8 cellular contexts compared by ENCODE assay signal in the genomic region with DNA sequence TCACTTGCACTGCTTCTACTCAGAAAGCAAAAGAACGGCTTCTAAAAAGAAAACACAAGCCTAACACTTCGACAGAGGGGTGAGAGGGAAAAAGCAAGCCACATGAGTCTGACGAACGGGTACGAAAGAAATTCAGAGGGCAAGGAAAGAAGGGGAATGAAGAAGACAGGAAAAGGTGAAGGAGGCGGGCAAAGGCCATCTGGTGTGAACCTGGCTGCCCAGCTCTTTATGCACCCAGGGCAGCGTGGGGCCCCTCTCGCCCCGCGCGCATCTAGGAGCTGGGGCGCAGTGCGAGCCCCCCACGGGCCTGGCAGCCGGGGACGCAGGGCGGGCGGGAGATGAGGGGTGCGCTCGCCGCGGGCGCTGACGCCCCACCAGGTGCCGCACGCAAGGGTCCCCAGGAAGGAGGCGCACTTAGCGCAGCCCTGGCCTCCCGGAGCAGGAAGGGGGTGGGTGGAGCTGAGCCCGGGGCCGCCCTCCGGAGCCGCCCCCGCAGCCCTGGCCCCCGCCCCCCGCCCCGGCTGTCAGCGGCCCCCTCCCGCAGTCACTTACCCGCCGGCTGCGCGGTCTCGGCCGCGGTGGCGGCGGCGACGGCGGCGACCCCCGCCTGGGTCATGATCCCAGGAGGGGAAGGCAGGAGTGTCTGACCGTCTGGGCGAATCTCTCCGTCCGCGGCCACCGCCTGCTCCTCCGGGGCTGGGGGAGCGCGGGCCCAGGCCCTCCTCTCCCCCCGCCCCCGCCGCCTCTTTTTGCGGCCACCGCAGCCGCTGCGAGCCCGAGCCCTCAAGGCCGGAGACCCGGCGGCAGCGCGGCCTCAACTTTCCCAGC. TPM values are rescaled to one million over a fixed set of nuclear protein-coding genes. Genes with fewer than 3 reads are reported as not detected.
A peak's percentile ranks its signal among the peaks of the same experiment; 100 is the strongest.
DNase-seq lines count a peak whose midpoint lies in the region; ATAC-seq and TF ChIP-seq lines count a peak whose summit lies in the region.

A gene with protein sequence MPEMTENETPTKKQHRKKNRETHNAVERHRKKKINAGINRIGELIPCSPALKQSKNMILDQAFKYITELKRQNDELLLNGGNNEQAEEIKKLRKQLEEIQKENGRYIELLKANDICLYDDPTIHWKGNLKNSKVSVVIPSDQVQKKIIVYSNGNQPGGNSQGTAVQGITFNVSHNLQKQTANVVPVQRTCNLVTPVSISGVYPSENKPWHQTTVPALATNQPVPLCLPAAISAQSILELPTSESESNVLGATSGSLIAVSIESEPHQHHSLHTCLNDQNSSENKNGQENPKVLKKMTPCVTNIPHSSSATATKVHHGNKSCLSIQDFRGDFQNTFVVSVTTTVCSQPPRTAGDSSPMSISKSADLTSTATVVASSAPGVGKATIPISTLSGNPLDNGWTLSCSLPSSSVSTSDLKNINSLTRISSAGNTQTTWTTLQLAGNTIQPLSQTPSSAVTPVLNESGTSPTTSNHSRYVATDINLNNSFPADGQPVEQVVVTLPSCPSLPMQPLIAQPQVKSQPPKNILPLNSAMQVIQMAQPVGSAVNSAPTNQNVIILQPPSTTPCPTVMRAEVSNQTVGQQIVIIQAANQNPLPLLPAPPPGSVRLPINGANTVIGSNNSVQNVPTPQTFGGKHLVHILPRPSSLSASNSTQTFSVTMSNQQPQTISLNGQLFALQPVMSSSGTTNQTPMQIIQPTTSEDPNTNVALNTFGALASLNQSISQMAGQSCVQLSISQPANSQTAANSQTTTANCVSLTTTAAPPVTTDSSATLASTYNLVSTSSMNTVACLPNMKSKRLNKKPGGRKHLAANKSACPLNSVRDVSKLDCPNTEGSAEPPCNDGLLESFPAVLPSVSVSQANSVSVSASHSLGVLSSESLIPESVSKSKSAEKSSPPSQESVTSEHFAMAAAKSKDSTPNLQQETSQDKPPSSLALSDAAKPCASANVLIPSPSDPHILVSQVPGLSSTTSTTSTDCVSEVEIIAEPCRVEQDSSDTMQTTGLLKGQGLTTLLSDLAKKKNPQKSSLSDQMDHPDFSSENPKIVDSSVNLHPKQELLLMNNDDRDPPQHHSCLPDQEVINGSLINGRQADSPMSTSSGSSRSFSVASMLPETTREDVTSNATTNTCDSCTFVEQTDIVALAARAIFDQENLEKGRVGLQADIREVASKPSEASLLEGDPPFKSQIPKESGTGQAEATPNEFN (N-terminal part only) (minus strand): TSS at position 825 of the 828 bp plus-strand sequence. CDS start 21,764 bp downstream, outside the sequence.

- no peak for TF ChIP-seq CTCF in chondrocyte (IDR thresholded peaks at IDR 0.05)

- peaks cover 1% of the 10 kb centered on the region for H3K36me3 Mint-ChIP-seq in chondrocyte (ENCODE audit: low read depth)

- peak within 1 kb of the TSS; percentile 88 for H3K4me3 Mint-ChIP-seq in chondrocyte (ENCODE audit: unreplicated experiment)

- H3K27ac Mint-ChIP-seq in chondrocyte (ENCODE audit: unreplicated experiment) = peak within 1 kb of the TSS; percentile 97

- H3K4me1 Mint-ChIP-seq in chondrocyte (ENCODE audit: low read depth) = peaks cover 25% of the 10 kb centered on the region

- no peaks in the 10 kb centered on the region for H3K9me3 Mint-ChIP-seq in chondrocyte (ENCODE audit: low read depth)

- H3K27me3 Mint-ChIP-seq in chondrocyte (ENCODE audit: low read depth) = no peaks in the 10 kb centered on the region

- DNase-seq in 8988T (peak; percentile 86), NCI-H2171 treated with DMSO at 0.1 percent for 48 hours (lab: John Stamatoyannopoulos, UW) (peak; percentile 75), chondrocyte (ENCODE audit: low spot score) (no peak), left lobe of liver (ENCODE audit: low spot score) (peak; percentile 84)
- DNase-seq in activated CD4-positive, alpha-beta T cell treated with anti-CD3 and anti-CD28 coated beads for 24 hours (ENCODE audit: low read depth in 2 of 2) = peak; percentile 66
- peak; percentile 64 to 68 for DNase-seq in stimulated activated CD4-positive, alpha-beta T cell treated with anti-CD3 and anti-CD28 coated beads, Interleukin-2, amount 100 ng/mL, for 48 hours

- ATAC-seq in GM18508 (IDR thresholded peaks at IDR 0.05; ENCODE audit: insufficient read depth, unreplicated experiment) (peak; percentile 29), HG02970 (IDR thresholded peaks at IDR 0.05; ENCODE audit: low FRiP score, unreplicated experiment) (peak; percentile 63), left lobe of liver (peak; percentile 84)

RNA-seq across cellular contexts. Expression of the gene that starts here (rescaled TPM):
- 8.6 to 12.5 TPM (median 9.0 TPM) in 3 replicates for total RNA-seq in chondrocyte
- total RNA-seq in left lobe of liver = 17.9 TPM

Comparison
In these comparisons a context has a peak if more than half of its experiments do, and no peak if none do; other contexts are left out.
1. ATAC-seq: peak in every context shown above with its lines; median percentile 84 in left lobe of liver; 63 in HG02970; 29 in GM18508.